Comparison of ENCODE assay signal across 1 cellular context in genomic region chr3:129619726-129620162, GRCh38.
TF ChIP-seq lines count a peak whose summit lies in the region.

No MANE protein-coding gene starts in this region.

TF ChIP-seq in HepG2, 621 proteins besides CTCF, POLR2A, EP300 and RAD21 (continued from another document):
- TF ChIP-seq LRRFIP1 (CRISPR knock-in tag; conservative IDR thresholded peaks at IDR 0.05): no peak
- TF ChIP-seq, protein P1, sequence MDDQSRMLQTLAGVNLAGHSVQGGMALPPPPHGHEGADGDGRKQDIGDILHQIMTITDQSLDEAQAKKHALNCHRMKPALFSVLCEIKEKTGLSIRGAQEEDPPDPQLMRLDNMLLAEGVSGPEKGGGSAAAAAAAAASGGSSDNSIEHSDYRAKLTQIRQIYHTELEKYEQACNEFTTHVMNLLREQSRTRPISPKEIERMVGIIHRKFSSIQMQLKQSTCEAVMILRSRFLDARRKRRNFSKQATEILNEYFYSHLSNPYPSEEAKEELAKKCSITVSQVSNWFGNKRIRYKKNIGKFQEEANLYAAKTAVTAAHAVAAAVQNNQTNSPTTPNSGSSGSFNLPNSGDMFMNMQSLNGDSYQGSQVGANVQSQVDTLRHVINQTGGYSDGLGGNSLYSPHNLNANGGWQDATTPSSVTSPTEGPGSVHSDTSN (CRISPR knock-in tag; IDR thresholded peaks at IDR 0.05; ENCODE audit: borderline replicate concordance): no peak
- no peak for TF ChIP-seq NR0B2 (CRISPR knock-in tag; IDR thresholded peaks at IDR 0.05)
- TF ChIP-seq, protein P2, sequence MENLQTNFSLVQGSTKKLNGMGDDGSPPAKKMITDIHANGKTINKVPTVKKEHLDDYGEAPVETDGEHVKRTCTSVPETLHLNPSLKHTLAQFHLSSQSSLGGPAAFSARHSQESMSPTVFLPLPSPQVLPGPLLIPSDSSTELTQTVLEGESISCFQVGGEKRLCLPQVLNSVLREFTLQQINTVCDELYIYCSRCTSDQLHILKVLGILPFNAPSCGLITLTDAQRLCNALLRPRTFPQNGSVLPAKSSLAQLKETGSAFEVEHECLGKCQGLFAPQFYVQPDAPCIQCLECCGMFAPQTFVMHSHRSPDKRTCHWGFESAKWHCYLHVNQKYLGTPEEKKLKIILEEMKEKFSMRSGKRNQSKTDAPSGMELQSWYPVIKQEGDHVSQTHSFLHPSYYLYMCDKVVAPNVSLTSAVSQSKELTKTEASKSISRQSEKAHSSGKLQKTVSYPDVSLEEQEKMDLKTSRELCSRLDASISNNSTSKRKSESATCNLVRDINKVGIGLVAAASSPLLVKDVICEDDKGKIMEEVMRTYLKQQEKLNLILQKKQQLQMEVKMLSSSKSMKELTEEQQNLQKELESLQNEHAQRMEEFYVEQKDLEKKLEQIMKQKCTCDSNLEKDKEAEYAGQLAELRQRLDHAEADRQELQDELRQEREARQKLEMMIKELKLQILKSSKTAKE (CRISPR knock-in tag; IDR thresholded peaks at IDR 0.05; ENCODE audit: borderline replicate concordance): no peak
- TF ChIP-seq FOXO1 (CRISPR knock-in tag; IDR thresholded peaks at IDR 0.05): no peak
- TF ChIP-seq ZFP90 (CRISPR knock-in tag; IDR thresholded peaks at IDR 0.05; ENCODE audit: borderline replicate concordance): no peak
